Comparison of ENCODE assay signal across 10 cellular contexts in the genomic region with DNA sequence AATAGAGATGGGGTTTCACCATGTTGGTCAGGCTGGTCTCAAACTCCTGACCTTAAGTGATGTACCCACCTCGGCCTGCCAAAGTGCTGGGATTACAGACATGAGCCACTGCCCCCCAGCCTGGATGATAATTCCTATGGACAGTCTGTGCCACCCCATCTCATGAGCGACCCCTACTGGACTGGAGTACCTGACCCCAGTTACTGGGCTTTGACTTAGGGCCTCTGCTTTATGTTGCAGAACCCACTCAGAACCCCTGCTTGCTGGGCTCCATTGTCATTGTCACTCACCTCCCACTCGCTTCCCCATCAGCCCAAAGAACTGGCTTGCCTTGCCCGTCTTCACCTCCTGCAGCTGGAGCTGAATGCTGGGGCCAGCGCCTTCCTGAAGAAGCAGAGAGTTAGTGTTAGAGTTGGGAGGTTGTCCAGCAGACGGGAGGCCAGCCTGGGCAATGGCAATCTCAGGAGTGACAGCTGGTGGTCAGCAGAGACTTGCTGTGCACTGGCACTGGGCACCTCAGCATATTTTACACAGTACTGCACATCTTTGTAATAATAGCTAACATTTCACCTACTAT. TPM values are rescaled to one million over a fixed set of nuclear protein-coding genes. Genes with fewer than 3 reads are reported as not detected.
A peak's percentile ranks its signal among the peaks of the same experiment; 100 is the strongest.
DNase-seq lines count a peak whose midpoint lies in the region; ATAC-seq, FAIRE-seq and TF ChIP-seq lines count a peak whose summit lies in the region.
"Had no signal": no experiment of that assay in that cellular context is flagged by ENCODE, and none has a peak within 500 bp of the region (broad histone marks: within the 10 kb centered on the region; RNA-seq: fewer than 3 reads in every experiment).

No MANE protein-coding gene starts in this region.

- peak; percentile 78 to 87 for TF ChIP-seq CTCF in Caco-2 (IDR thresholded peaks at IDR 0.05; ENCODE audit: insufficient read depth in 1 of 2, low read depth in 1 of 2, low read length in 1 of 2, severe bottlenecking in 1 of 2, unreplicated experiment in 1 of 2)
- TF ChIP-seq CTCF in HEK293 (tag by site-specific recombination; IDR thresholded peaks at IDR 0.05) = peak; percentile 34; the same call in 1 of the 2 replicates

- no peak overlapping the region for H3K27ac ChIP-seq in HEK293 (ENCODE audit: extremely low read depth, low read depth, low read length)

- no peaks in the 10 kb centered on the region for H3K27me3 ChIP-seq in Caco-2 (replicated peaks; ENCODE audit: control insufficient read depth, insufficient read depth, low read length)

- POLR2A ChIA-PET in Caco-2 (lab: Charles Lee) = interaction anchor here (0.6 kb wide), 1 partner anchor 22 kb away, joined by 7 read pairs; no protein-coding TSS in a partner anchor
- POLR2A ChIA-PET in HEK293 (lab: Yijun Ruan, JAX) = no interaction called here
- POLR2A ChIA-PET in activated CD4-positive, alpha-beta T cell treated with anti-CD3 and anti-CD28 coated beads, Interleukin-2, amount 10 ng/mL, durations not matched to agents 7 days and 5 days (lab: Charles Lee) = no interaction called here

- CTCF ChIA-PET in Caco-2 (lab: Charles Lee) = interaction anchor here (1.1 kb wide), 1 partner anchor 136 kb away, joined by 3 read pairs; a partner anchor contains a TSS
- CTCF ChIA-PET in HEK293 (lab: Yijun Ruan, JAX) = interaction anchor here (0.6 to 4.8 kb wide), 15 partner anchors 9 to 353 kb away, joined by 3 to 30 read pairs (median 3); no protein-coding TSS in a partner anchor
- CTCF ChIA-PET in activated CD4-positive, alpha-beta T cell treated with anti-CD3 and anti-CD28 coated beads, Interleukin-2, amount 10 ng/mL, durations not matched to agents 7 days and 5 days (lab: Charles Lee) = interaction anchor here (0.6 to 1.2 kb wide), 3 partner anchors 9 to 333 kb away, joined by 3 read pairs; no protein-coding TSS in a partner anchor

- H3K36me3 ChIP-seq in Caco-2 (ENCODE audit: control insufficient read depth, insufficient read depth, low read length) = no peaks in the 10 kb centered on the region
- H3K36me3 ChIP-seq in HEK293 (ENCODE audit: control insufficient read depth in 2 of 2, insufficient read depth in 1 of 2, low read length in 2 of 2) = peaks cover 6 to 50% of the 10 kb centered on the region in 2 experiments; a peak in 2 of 3 replicates

- peaks cover 33% of the 10 kb centered on the region for H3K36me3 Mint-ChIP-seq in Caco-2 (ENCODE audit: insufficient read depth, unreplicated experiment)
- H3K36me3 Mint-ChIP-seq in activated CD4-positive, alpha-beta T cell treated with anti-CD3 and anti-CD28 coated beads, Interleukin-2, amount 10 ng/mL, durations not matched to agents 7 days and 5 days (ENCODE audit: low read depth) = peaks cover 1% of the 10 kb centered on the region

- no peaks in the 10 kb centered on the region for H3K9me3 ChIP-seq in Caco-2
- H3K9me3 ChIP-seq in HEK293 (ENCODE audit: control insufficient read depth, insufficient read depth, low read depth, low read length) = no peaks in the 10 kb centered on the region

- peaks cover 21% of the 10 kb centered on the region for H3K4me1 Mint-ChIP-seq in Caco-2 (ENCODE audit: low read depth, unreplicated experiment)
- H3K4me1 Mint-ChIP-seq in activated CD4-positive, alpha-beta T cell treated with anti-CD3 and anti-CD28 coated beads, Interleukin-2, amount 10 ng/mL, durations not matched to agents 7 days and 5 days = peaks cover 20% of the 10 kb centered on the region

- DNase-seq in Caco-2 = peak; percentile 72 to 74
- peak; percentile 27 for DNase-seq in activated CD4-positive, alpha-beta T cell treated with anti-CD3 and anti-CD28 coated beads, Interleukin-2, amount 10 ng/mL, durations not matched to agents 7 days and 5 days
- DNase-seq in left colon = peak in 1 of 2 donors; percentile 31
- no peak for DNase-seq in globus pallidus (ENCODE audit: low spot score)
- DNase-seq in nucleus accumbens (lab: John Stamatoyannopoulos, UW) = no peak
- no peak for DNase-seq in NCI-H187 (lab: John Stamatoyannopoulos, UW)
- no peak for DNase-seq in GM19239 (ENCODE audit: insufficient read length, low spot score)

- no peaks in the 10 kb centered on the region for H3K27me3 Mint-ChIP-seq in Caco-2 (ENCODE audit: insufficient read depth, unreplicated experiment)
- no peaks in the 10 kb centered on the region for H3K27me3 Mint-ChIP-seq in activated CD4-positive, alpha-beta T cell treated with anti-CD3 and anti-CD28 coated beads, Interleukin-2, amount 10 ng/mL, durations not matched to agents 7 days and 5 days

- FAIRE-seq in GM19239 (lab: Jason Lieb, UNC) = no peak

- no peak overlapping the region for H3K4me3 Mint-ChIP-seq in Caco-2 (ENCODE audit: unreplicated experiment)
- H3K4me3 Mint-ChIP-seq in activated CD4-positive, alpha-beta T cell treated with anti-CD3 and anti-CD28 coated beads, Interleukin-2, amount 10 ng/mL, durations not matched to agents 7 days and 5 days = no peak overlapping the region

- no TSS peak for BruUV-seq in Caco-2 (replicated peaks; lab: Mats Ljungman, UMichigan)

- peak; percentile 32 for ATAC-seq in left colon

- H3K27ac Mint-ChIP-seq in Caco-2 (ENCODE audit: unreplicated experiment) = no peak overlapping the region
- H3K27ac Mint-ChIP-seq in activated CD4-positive, alpha-beta T cell treated with anti-CD3 and anti-CD28 coated beads, Interleukin-2, amount 10 ng/mL, durations not matched to agents 7 days and 5 days = peak overlapping the region; percentile 68

- no peak overlapping the region for H3K4me3 ChIP-seq in Caco-2 (ENCODE audit: low read depth, low read length)
- no peak overlapping the region for H3K4me3 ChIP-seq in HEK293 (ENCODE audit: low read depth, low read length)

- intact Hi-C loops in Caco-2 (cut with micrococcal nuclease; ENCODE audit: unreplicated experiment) (no loop called here), left colon (cut with DNase I, micrococcal nuclease) (no loop called here)

- H3K4me1 ChIP-seq in Caco-2 (peaks cover 20% of the 10 kb centered on the region), HEK293 (ENCODE audit: control insufficient read depth, insufficient read depth, low read length) (no peaks in the 10 kb centered on the region)

- no peaks in the 10 kb centered on the region for H3K9me3 Mint-ChIP-seq in Caco-2 (ENCODE audit: unreplicated experiment)
- H3K9me3 Mint-ChIP-seq in activated CD4-positive, alpha-beta T cell treated with anti-CD3 and anti-CD28 coated beads, Interleukin-2, amount 10 ng/mL, durations not matched to agents 7 days and 5 days = no peaks in the 10 kb centered on the region

TF ChIP-seq in HEK293, 187 proteins besides CTCF, POLR2A, EP300 and RAD21:
- TF ChIP-seq ZNF211 (tag by site-specific recombination; IDR thresholded peaks at IDR 0.05; ENCODE audit: low read depth) (no peak), ZNF521 (tag by site-specific recombination; IDR thresholded peaks at IDR 0.05) (no peak), ZNF23 (tag by site-specific recombination; IDR thresholded peaks at IDR 0.05; ENCODE audit: borderline replicate concordance) (no peak), SETDB1 (IDR thresholded peaks at IDR 0.05; ENCODE audit: insufficient read length, low read length) (no peak), ZNF10 (tag by site-specific recombination; IDR thresholded peaks at IDR 0.05) (no peak), ZNF529 (tag by site-specific recombination; IDR thresholded peaks at IDR 0.05; ENCODE audit: insufficient replicate concordance) (no peak), ZNF747 (tag by site-specific recombination; IDR thresholded peaks at IDR 0.05) (no peak), MYNN (tag by site-specific recombination; IDR thresholded peaks at IDR 0.05; ENCODE audit: borderline replicate concordance) (no peak), ZNF302 (tag by site-specific recombination; IDR thresholded peaks at IDR 0.05; ENCODE audit: low read depth) (no peak), ZNF223 (tag by site-specific recombination; IDR thresholded peaks at IDR 0.05) (no peak), ZNF114 (tag by site-specific recombination; IDR thresholded peaks at IDR 0.05) (no peak), EGR2 (tag by site-specific recombination; IDR thresholded peaks at IDR 0.05; ENCODE audit: low read depth) (no peak), ZNF292 (tag by site-specific recombination; IDR thresholded peaks at IDR 0.05; ENCODE audit: borderline replicate concordance, low read depth) (no peak), ZXDB (tag by site-specific recombination; IDR thresholded peaks at IDR 0.05) (no peak)
- TF ChIP-seq, protein P1, sequence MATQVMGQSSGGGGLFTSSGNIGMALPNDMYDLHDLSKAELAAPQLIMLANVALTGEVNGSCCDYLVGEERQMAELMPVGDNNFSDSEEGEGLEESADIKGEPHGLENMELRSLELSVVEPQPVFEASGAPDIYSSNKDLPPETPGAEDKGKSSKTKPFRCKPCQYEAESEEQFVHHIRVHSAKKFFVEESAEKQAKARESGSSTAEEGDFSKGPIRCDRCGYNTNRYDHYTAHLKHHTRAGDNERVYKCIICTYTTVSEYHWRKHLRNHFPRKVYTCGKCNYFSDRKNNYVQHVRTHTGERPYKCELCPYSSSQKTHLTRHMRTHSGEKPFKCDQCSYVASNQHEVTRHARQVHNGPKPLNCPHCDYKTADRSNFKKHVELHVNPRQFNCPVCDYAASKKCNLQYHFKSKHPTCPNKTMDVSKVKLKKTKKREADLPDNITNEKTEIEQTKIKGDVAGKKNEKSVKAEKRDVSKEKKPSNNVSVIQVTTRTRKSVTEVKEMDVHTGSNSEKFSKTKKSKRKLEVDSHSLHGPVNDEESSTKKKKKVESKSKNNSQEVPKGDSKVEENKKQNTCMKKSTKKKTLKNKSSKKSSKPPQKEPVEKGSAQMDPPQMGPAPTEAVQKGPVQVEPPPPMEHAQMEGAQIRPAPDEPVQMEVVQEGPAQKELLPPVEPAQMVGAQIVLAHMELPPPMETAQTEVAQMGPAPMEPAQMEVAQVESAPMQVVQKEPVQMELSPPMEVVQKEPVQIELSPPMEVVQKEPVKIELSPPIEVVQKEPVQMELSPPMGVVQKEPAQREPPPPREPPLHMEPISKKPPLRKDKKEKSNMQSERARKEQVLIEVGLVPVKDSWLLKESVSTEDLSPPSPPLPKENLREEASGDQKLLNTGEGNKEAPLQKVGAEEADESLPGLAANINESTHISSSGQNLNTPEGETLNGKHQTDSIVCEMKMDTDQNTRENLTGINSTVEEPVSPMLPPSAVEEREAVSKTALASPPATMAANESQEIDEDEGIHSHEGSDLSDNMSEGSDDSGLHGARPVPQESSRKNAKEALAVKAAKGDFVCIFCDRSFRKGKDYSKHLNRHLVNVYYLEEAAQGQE (tag by site-specific recombination; IDR thresholded peaks at IDR 0.05) = no peak

RNA-seq across cellular contexts. Expression of a gene that starts 4.0 kb away (rescaled TPM):
- 10.8 and 17.1 TPM in 2 replicates for total RNA-seq in Caco-2 (2022)
- total RNA-seq in activated CD4-positive, alpha-beta T cell treated with anti-CD3 and anti-CD28 coated beads, Interleukin-2, amount 10 ng/mL, durations not matched to agents 7 days and 5 days = not detected
- not detected for total RNA-seq in left colon
- total RNA-seq: cerebellum; T-helper 2 cell treated with Interferon-gamma antibody and Interleukin-4, amounts not matched to agents 100 ng/mL and 5 ng/mL, for 36 hours had no signal

RNA-seq across cellular contexts. Expression of a gene that starts 55.4 kb away (rescaled TPM):
- total RNA-seq in Caco-2 (2022) (131 and 137 TPM in 2 replicates), left colon (10 to 100 TPM; 41.9 to 42.3 TPM)
- total RNA-seq in activated CD4-positive, alpha-beta T cell treated with anti-CD3 and anti-CD28 coated beads, Interleukin-2, amount 10 ng/mL, durations not matched to agents 7 days and 5 days = 10 to 100 TPM; 78.5 to 82.4 TPM

Comparison
In these comparisons a context has a peak if more than half of its experiments do, and no peak if none do; other contexts are left out.
1. DNase-seq: peak in Caco-2 (2 of 2) and activated CD4-positive, alpha-beta T cell treated with anti-CD3 and anti-CD28 coated beads, Interleukin-2, amount 10 ng/mL, durations not matched to agents 7 days and 5 days (single experiment); none in globus pallidus (single experiment), nucleus accumbens (0 of 56), NCI-H187 (0 of 2) and GM19239 (single experiment).
2. RNA of a gene that starts 4.0 kb away (total RNA-seq): 10.8 to 17.1 TPM in Caco-2; not detected in activated CD4-positive, alpha-beta T cell treated with anti-CD3 and anti-CD28 coated beads, Interleukin-2, amount 10 ng/mL, durations not matched to agents 7 days and 5 days and not detected in left colon; every median in the first group is over 10 times any median in the second.